19 cellular contexts compared by ENCODE assay signal in the genomic region with DNA sequence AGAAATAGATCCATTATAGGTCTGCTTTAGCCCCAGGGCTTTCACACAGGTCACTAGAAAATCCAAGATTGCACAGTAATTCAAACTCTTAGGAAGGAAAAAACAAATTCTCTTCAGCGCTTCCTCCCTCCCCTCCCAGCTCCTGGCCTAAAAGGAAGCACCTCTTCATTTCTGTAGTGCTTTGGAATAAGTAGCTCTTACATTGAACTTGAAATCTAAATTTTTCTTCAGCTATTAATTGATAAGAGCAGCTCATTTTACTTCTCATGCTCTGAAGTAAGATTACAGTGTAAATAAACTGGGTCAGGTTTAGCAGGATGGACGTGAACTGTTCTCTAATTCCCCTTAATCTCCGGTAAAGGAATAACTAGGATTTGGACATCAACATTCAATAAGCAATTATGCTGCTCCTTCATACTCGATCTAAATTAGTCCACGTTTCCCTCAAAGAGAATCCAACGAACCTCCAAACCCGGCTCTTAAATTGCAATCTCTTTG.
"Had no signal": no experiment of that assay in that cellular context is flagged by ENCODE, and none has a peak within 500 bp of the region (broad histone marks: within the 10 kb centered on the region; RNA-seq: fewer than 3 reads in every experiment).

No MANE protein-coding gene starts in this region.

- H3K36me3 ChIP-seq: gastroesophageal sphincter, sigmoid colon had no signal

- H3K27me3 Mint-ChIP-seq: activated CD4-positive, alpha-beta memory T cell treated with anti-CD3 and anti-CD28 coated beads, Interleukin-2, amount 10 ng/mL, durations not matched to agents 7 days and 5 days; activated naive CD8-positive, alpha-beta T cell; brain; central memory CD8-positive, alpha-beta T cell had no signal

- H3K4me1 ChIP-seq: gastroesophageal sphincter, psoas muscle, sigmoid colon, testis had no signal

- H3K27ac Mint-ChIP-seq: activated CD4-positive, alpha-beta memory T cell treated with anti-CD3 and anti-CD28 coated beads, Interleukin-2, amount 10 ng/mL, durations not matched to agents 7 days and 5 days; activated naive CD8-positive, alpha-beta T cell; nephron had no signal

- ATAC-seq: effector memory CD8-positive, alpha-beta T cell; gastroesophageal sphincter; left lobe of liver; psoas muscle; stimulated activated naive CD8-positive, alpha-beta T cell treated with anti-CD3 and anti-CD28 coated beads, Interleukin-15, Interleukin-2, amounts not matched to agents 100 U/mL and 50 U/mL, for 24 hours had no signal

- H3K9me3 Mint-ChIP-seq: activated CD4-positive, alpha-beta memory T cell treated with anti-CD3 and anti-CD28 coated beads, Interleukin-2, amount 10 ng/mL, durations not matched to agents 7 days and 5 days; central memory CD8-positive, alpha-beta T cell; effector memory CD8-positive, alpha-beta T cell; nephron had no signal

- H3K4me1 Mint-ChIP-seq: central memory CD8-positive, alpha-beta T cell; nephron had no signal

- H3K4me3 Mint-ChIP-seq: activated CD4-positive, alpha-beta memory T cell treated with anti-CD3 and anti-CD28 coated beads, Interleukin-2, amount 10 ng/mL, durations not matched to agents 7 days and 5 days; activated naive CD8-positive, alpha-beta T cell; brain; central memory CD8-positive, alpha-beta T cell; effector memory CD8-positive, alpha-beta T cell; nephron had no signal

- H3K36me3 Mint-ChIP-seq: activated naive CD8-positive, alpha-beta T cell; brain had no signal

- H3K27me3 ChIP-seq: gastroesophageal sphincter, sigmoid colon, testis had no signal

- H3K9me3 ChIP-seq: gastroesophageal sphincter, psoas muscle, sigmoid colon, testis had no signal

- H3K4me3 ChIP-seq: gastroesophageal sphincter, psoas muscle, sigmoid colon, testis had no signal

- H3K27ac ChIP-seq: epithelial cell of prostate, gastroesophageal sphincter, psoas muscle, sigmoid colon, testis had no signal

- DNase-seq: activated CD4-positive, alpha-beta memory T cell treated with anti-CD3 and anti-CD28 coated beads, Interleukin-2, amount 10 ng/mL, durations not matched to agents 7 days and 5 days; activated gamma-delta T cell; activated T-cell treated with anti-CD3 and anti-CD28 coated beads, Interleukin-2, amount 50 U/mL, for 48 hours; amygdala; effector memory CD8-positive, alpha-beta T cell; islet precursor cell; occipital lobe; psoas muscle; sigmoid colon; stimulated activated CD4-positive, alpha-beta T cell treated with anti-CD3 and anti-CD28 coated beads, Interleukin-12 subunit alpha, Interleukin-12 subunit beta, amount 100 ng/mL, for 4 hours; stimulated activated naive CD8-positive, alpha-beta T cell treated with anti-CD3 and anti-CD28 coated beads, Interleukin-15, Interleukin-2, amounts not matched to agents 100 U/mL and 50 U/mL, for 24 hours; testis had no signal
